ENCODE assay signal across 8 cellular contexts in the genomic region with DNA sequence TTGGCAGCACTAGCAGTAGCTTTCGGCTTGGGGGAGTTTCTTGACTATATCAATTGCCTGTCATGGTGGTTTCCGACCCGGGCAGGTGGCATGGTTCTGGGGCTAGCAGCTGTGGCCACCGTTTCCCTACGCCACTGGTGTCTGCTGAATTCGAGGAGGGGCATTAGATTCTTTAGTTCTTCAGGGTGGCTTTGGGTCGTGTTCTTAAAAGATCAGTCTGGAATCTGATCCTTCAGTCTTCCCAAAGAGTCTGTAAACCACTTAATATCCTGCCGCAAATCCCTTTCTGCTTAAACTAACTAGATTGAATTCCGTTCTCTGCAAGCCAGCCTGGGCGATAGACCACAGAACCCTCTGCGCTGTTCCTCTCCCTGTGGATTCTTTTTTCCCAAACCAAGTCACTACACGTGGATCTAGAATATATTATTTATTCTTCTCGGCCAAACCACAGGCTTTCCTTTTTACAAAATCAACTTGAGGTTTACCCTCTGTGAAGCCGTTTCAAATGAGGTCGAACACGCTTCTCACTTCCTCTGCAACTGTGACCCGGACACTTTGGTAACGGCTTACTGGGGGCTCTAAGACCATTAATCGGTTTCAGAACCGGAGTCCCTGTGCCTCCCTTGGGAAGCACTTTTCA. TPM values are rescaled to one million over a fixed set of nuclear protein-coding genes. Genes with fewer than 3 reads are reported as not detected.
DNase-seq lines count a peak whose midpoint lies in the region; ATAC-seq and TF ChIP-seq lines count a peak whose summit lies in the region.

No MANE protein-coding gene starts in this region.

- H3K27ac ChIP-seq in breast epithelium = peak overlapping the region; percentile 80 to 88

- H3K4me1 ChIP-seq in breast epithelium = no peaks in the 10 kb centered on the region
- no peaks in the 10 kb centered on the region for H3K4me1 ChIP-seq in mucosa of descending colon (ENCODE audit: low read depth)

- H3K36me3 ChIP-seq in breast epithelium (no peaks in the 10 kb centered on the region), mucosa of descending colon (ENCODE audit: low read depth) (no peaks in the 10 kb centered on the region)

- peaks cover 4 to 13% (median 8%) of the 10 kb centered on the region in 3 donors for H3K27me3 Mint-ChIP-seq in CD14-positive monocyte (ENCODE audit: low read depth in 3 of 3)

- H3K9me3 Mint-ChIP-seq in CD14-positive monocyte = peaks cover 0 to 17% (median 5%) of the 10 kb centered on the region in 7 donors

- no peak for DNase-seq in CD14-positive monocyte (ENCODE audit: low spot score)
- DNase-seq in breast epithelium (ENCODE audit: low spot score in 2 of 2) = no peak
- DNase-seq in mucosa of descending colon = no peak
- DNase-seq in cerebellar nuclear complex (lab: John Stamatoyannopoulos, UW) = no peak
- no peak for DNase-seq in posterior vena cava (ENCODE audit: low spot score)
- DNase-seq in T-helper 9 cell = no peak
- DNase-seq in head of caudate nucleus = no peak

- no peak for TF ChIP-seq POLR2A in breast epithelium (IDR thresholded peaks at IDR 0.05)

- peak overlapping the region; percentile 58 to 87 (median 62) for H3K4me3 ChIP-seq in breast epithelium
- H3K4me3 ChIP-seq in mucosa of descending colon = peak overlapping the region; percentile 30

- H3K4me1 Mint-ChIP-seq in CD14-positive monocyte = peaks cover 20% of the 10 kb centered on the region

- TF ChIP-seq CTCF in CD14-positive monocyte (IDR thresholded peaks at IDR 0.05) (no peak), breast epithelium (IDR thresholded peaks at IDR 0.05) (no peak), mucosa of descending colon (IDR thresholded peaks at IDR 0.05) (no peak)

- intact Hi-C loops in CD14-positive monocyte (cut with micrococcal nuclease) = no loop called here
- intact Hi-C loops in breast epithelium (cut with DNase I; ENCODE audit: low total_unique reads) = no loop called here
- intact Hi-C loops in mucosa of descending colon (cut with DNase I, micrococcal nuclease) = no loop called here
- intact Hi-C loops in posterior vena cava (cut with DNase I) = no loop called here
- intact Hi-C loops in head of caudate nucleus (cut with DNase I) = no loop called here

- H3K36me3 Mint-ChIP-seq in CD14-positive monocyte = peaks cover 0 to 2% of the 10 kb centered on the region in 2 donors

- H3K9me3 ChIP-seq in breast epithelium (no peaks in the 10 kb centered on the region), mucosa of descending colon (no peaks in the 10 kb centered on the region)

- ATAC-seq in HG03342 (IDR thresholded peaks at IDR 0.05; ENCODE audit: unreplicated experiment) (peak; percentile 68), mucosa of descending colon (peak; percentile 18)

- H3K27me3 ChIP-seq in breast epithelium = no peaks in the 10 kb centered on the region

- peak overlapping the region; percentile 88 to 90 for H3K4me3 Mint-ChIP-seq in CD14-positive monocyte

- peak overlapping the region in 6 of 7 donors; percentile 67 to 88 (median 77) for H3K27ac Mint-ChIP-seq in CD14-positive monocyte

RNA-seq across cellular contexts. Expression of a gene that starts 55.4 kb away (rescaled TPM):
- not detected for polyA plus RNA-seq in CD14-positive monocyte
- 10 to 100 TPM in 1 of 3 donors, 1 to 10 TPM in 2; 3.7 to 13.2 (median 7.5) TPM for total RNA-seq in breast epithelium
- 1 to 10 TPM; 1.1 to 1.7 (median 1.6) TPM for total RNA-seq in mucosa of descending colon
- 10 to 100 TPM; 27.6 to 33.5 TPM for total RNA-seq in posterior vena cava
